ENCODE assay signal across 1 cellular context in the genomic region with DNA sequence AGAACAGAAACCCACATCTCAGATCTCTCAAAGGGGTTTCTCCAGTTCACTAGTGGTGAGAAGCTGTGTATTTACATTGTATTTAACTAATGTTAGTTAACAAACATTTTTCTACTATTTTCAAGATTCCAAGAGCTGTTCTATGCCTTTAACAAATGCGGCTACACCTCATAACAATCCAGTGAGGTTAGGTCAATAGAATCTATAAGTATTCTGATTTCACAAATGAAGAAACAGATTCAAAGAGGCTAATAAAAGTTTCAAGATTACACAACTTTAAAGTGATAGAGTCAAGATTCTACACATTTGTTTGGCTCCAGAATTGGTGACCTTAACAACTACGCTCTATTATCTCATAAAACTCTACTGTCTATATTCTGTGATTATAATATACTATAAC.
TF ChIP-seq lines count a peak whose summit lies in the region.

No MANE protein-coding gene starts in this region.

TF ChIP-seq in H1, 55 proteins besides CTCF, POLR2A, EP300 and RAD21:
- TF ChIP-seq JUN (IDR thresholded peaks at IDR 0.05; ENCODE audit: low read depth, low read length) (no peak), HDAC6 (IDR thresholded peaks at IDR 0.05; ENCODE audit: low read depth, low read length) (no peak), RNF2 (IDR thresholded peaks at IDR 0.05; ENCODE audit: borderline replicate concordance, low read depth, low read length, missing control alignments, poor library complexity, severe bottlenecking) (no peak), TBP (IDR thresholded peaks at IDR 0.05; ENCODE audit: low read depth, low read length) (no peak), CHD1 (IDR thresholded peaks at IDR 0.05; ENCODE audit: low read depth, low read length) (no peak), POLR2AphosphoS5 (IDR thresholded peaks at IDR 0.05; ENCODE audit: low read depth, low read length) (no peak), FOSL1 (IDR thresholded peaks at IDR 0.05; ENCODE audit: insufficient read depth, low read depth, low read length) (no peak), SIRT6 (IDR thresholded peaks at IDR 0.05; ENCODE audit: low read length) (no peak), SRF (IDR thresholded peaks at IDR 0.05; ENCODE audit: low read depth, low read length) (no peak), MAFK (IDR thresholded peaks at IDR 0.05; ENCODE audit: low read depth, low read length) (no peak), PHF8 (conservative IDR thresholded peaks at IDR 0.05; ENCODE audit: low read depth, low read length) (no peak), TEAD4 (IDR thresholded peaks at IDR 0.05; ENCODE audit: low read depth, low read length) (no peak)
